22 cellular contexts compared by ENCODE assay signal in genomic region chr13:25172303-25172630, GRCh38. TPM values are rescaled to one million over a fixed set of nuclear protein-coding genes. Genes with fewer than 3 reads are reported as not detected.
A peak's percentile ranks its signal among the peaks of the same experiment; 100 is the strongest.
DNase-seq lines count a peak whose midpoint lies in the region; ATAC-seq, FAIRE-seq and TF ChIP-seq lines count a peak whose summit lies in the region.
"Had no signal": no experiment of that assay in that cellular context is flagged by ENCODE, and none has a peak within 500 bp of the region (broad histone marks: within the 10 kb centered on the region; RNA-seq: fewer than 3 reads in every experiment).

No MANE protein-coding gene starts in this region.

- H3K27me3 ChIP-seq in SK-N-SH (ENCODE audit: insufficient read depth) (peaks cover 60% of the 10 kb centered on the region), SJCRH30 (peaks cover 5% of the 10 kb centered on the region)

- no peak for TF ChIP-seq RAD21 in SK-N-SH (IDR thresholded peaks at IDR 0.05; ENCODE audit: low read length)

- no peaks in the 10 kb centered on the region for H3K36me3 ChIP-seq in SK-N-SH (replicated peaks in 1 of 2; ENCODE audit: control insufficient read depth in 1 of 2, insufficient read depth in 2 of 2, low read length in 1 of 2)
- no peaks in the 10 kb centered on the region for H3K36me3 ChIP-seq in SJCRH30
- H3K36me3 ChIP-seq: BE2C, neutrophil, transverse colon had no signal

- H3K4me3 Mint-ChIP-seq in brain (peak overlapping the region; percentile 87 to 97 (median 89)), memory B cell (peak overlapping the region; percentile 75)
- H3K4me3 Mint-ChIP-seq in stimulated activated naive B cell treated with anti-CD40 and anti-IgM and Interleukin-4, amounts not matched to agents 10 μg/mL and 1 μg/mL and 100 μg/mL, for 72 hours = peak overlapping the region; percentile 77 to 83

- H3K27ac Mint-ChIP-seq in brain (peak overlapping the region; percentile 96 to 99 (median 97)), memory B cell (no peak overlapping the region)
- H3K27ac Mint-ChIP-seq in stimulated activated naive B cell treated with anti-CD40 and anti-IgM and Interleukin-4, amounts not matched to agents 10 μg/mL and 1 μg/mL and 100 μg/mL, for 72 hours = no peak overlapping the region
- H3K27ac Mint-ChIP-seq: activated naive CD4-positive, alpha-beta T cell treated with anti-CD3 and anti-CD28 coated beads, Interleukin-2, amount 10 ng/mL, durations not matched to agents 7 days and 5 days had no signal

- TF ChIP-seq CTCF in SK-N-SH (IDR thresholded peaks at IDR 0.05) (no peak), brain (conservative IDR thresholded peaks at IDR 0.05) (no peak)

- H3K4me2 ChIP-seq in SK-N-SH = no peak overlapping the region

- DNase-seq in SK-N-SH = peak; percentile 25
- DNase-seq in memory B cell (ENCODE audit: low spot score in 2 of 2) = no peak
- DNase-seq in stimulated activated naive B cell treated with anti-CD40 and anti-IgM and Interleukin-4, amounts not matched to agents 10 μg/mL and 1 μg/mL and 100 μg/mL, for 72 hours = no peak
- DNase-seq in SJCRH30 = no peak
- DNase-seq in GM12892 (ENCODE audit: insufficient read length) = no peak
- DNase-seq in left ventricle myocardium superior = no peak
- DNase-seq: activated naive CD4-positive, alpha-beta T cell treated with anti-CD3 and anti-CD28 coated beads, Interleukin-2, amount 10 ng/mL, durations not matched to agents 7 days and 5 days; BE2C; Caco-2; cortex of kidney; EL; GM23248; kidney glomerular epithelial cell; NCI-H1105 treated with DMSO at 0.1 percent for 48 hours; stimulated activated CD4-positive, alpha-beta T cell treated with anti-CD3 and anti-CD28 coated beads, Interleukin-12 subunit alpha, Interleukin-12 subunit beta, amount 100 ng/mL, for 4 hours; transverse colon had no signal

- ATAC-seq in SK-N-SH treated with all-trans-retinoic acid at 6 μM for 48 hours (no peak), memory B cell (ENCODE audit: low read depth) (no peak), left ventricle myocardium superior (no peak)
- ATAC-seq in stimulated activated naive B cell treated with anti-CD40 and anti-IgM and Interleukin-4, amounts not matched to agents 10 μg/mL and 1 μg/mL and 100 μg/mL, for 72 hours (replicated peaks) = no peak

- H3K27ac ChIP-seq in SK-N-SH (ENCODE audit: low read depth in 2 of 2, low read length in 1 of 2) (no peak overlapping the region), SJCRH30 (no peak overlapping the region)
- H3K27ac ChIP-seq: 22Rv1, GM23248, neutrophil, transverse colon had no signal

- no peak overlapping the region for H3K9ac ChIP-seq in SK-N-SH
- H3K9ac ChIP-seq: GM23248 had no signal

- H3K4me1 Mint-ChIP-seq in brain (peaks cover 52% of the 10 kb centered on the region), memory B cell (peaks cover 10% of the 10 kb centered on the region)
- peaks cover 13 to 15% of the 10 kb centered on the region in 2 donors for H3K4me1 Mint-ChIP-seq in stimulated activated naive B cell treated with anti-CD40 and anti-IgM and Interleukin-4, amounts not matched to agents 10 μg/mL and 1 μg/mL and 100 μg/mL, for 72 hours

- POLR2A ChIA-PET in SK-N-SH (lab: Yijun Ruan, JAX) = no interaction called here

- WGBS in SK-N-SH (ENCODE audit: low lambda C conversion rate) = 11% methylated on average over 6 of the region's 6 CpGs

- H2AFZ ChIP-seq in SK-N-SH (ENCODE audit: low read depth) = no peak overlapping the region

- H3K79me2 ChIP-seq in SK-N-SH (ENCODE audit: insufficient read depth) = no peaks in the 10 kb centered on the region

- peaks cover 0 to 7% of the 10 kb centered on the region in 2 experiments; a peak in 2 of 4 replicates for H3K4me1 ChIP-seq in SK-N-SH (ENCODE audit: control insufficient read depth in 1 of 2, insufficient read depth in 2 of 2, low read depth in 1 of 2, low read length in 1 of 2)
- H3K4me1 ChIP-seq in SJCRH30 = no peaks in the 10 kb centered on the region
- H3K4me1 ChIP-seq: BE2C, Caco-2 had no signal

- H3K27me3 Mint-ChIP-seq in brain = peaks cover 40% of the 10 kb centered on the region
- peaks cover 39% of the 10 kb centered on the region for H3K27me3 Mint-ChIP-seq in memory B cell
- peaks cover 64 to 87% of the 10 kb centered on the region in 2 donors for H3K27me3 Mint-ChIP-seq in stimulated activated naive B cell treated with anti-CD40 and anti-IgM and Interleukin-4, amounts not matched to agents 10 μg/mL and 1 μg/mL and 100 μg/mL, for 72 hours

- intact Hi-C loops in left ventricle myocardium superior (cut with micrococcal nuclease) = no loop called here

- no peaks in the 10 kb centered on the region for H3K9me2 ChIP-seq in SK-N-SH

- CTCF ChIA-PET in SK-N-SH (lab: Yijun Ruan, JAX) = interaction anchor here (1.5 to 2.6 kb wide), 3 partner anchors 18 to 58 kb away, joined by 4 to 6 read pairs (median 5); no protein-coding TSS in a partner anchor

- TF ChIP-seq EP300 in SK-N-SH (IDR thresholded peaks at IDR 0.05; ENCODE audit: borderline replicate concordance in 1 of 2, low read depth in 1 of 2, low read length in 1 of 2) = no peak

- FAIRE-seq in GM12892 (lab: Jason Lieb, UNC) = no peak

- peaks cover 0 to 15% (median 6%) of the 10 kb centered on the region in 5 experiments for H3K9me3 Mint-ChIP-seq in brain
- no peaks in the 10 kb centered on the region for H3K9me3 Mint-ChIP-seq in memory B cell
- no peaks in the 10 kb centered on the region for H3K9me3 Mint-ChIP-seq in stimulated activated naive B cell treated with anti-CD40 and anti-IgM and Interleukin-4, amounts not matched to agents 10 μg/mL and 1 μg/mL and 100 μg/mL, for 72 hours
- H3K9me3 Mint-ChIP-seq: activated naive CD4-positive, alpha-beta T cell treated with anti-CD3 and anti-CD28 coated beads, Interleukin-2, amount 10 ng/mL, durations not matched to agents 7 days and 5 days had no signal

- no peaks in the 10 kb centered on the region for H4K20me1 ChIP-seq in SK-N-SH (ENCODE audit: insufficient read depth)

- H3F3A ChIP-seq in SK-N-SH (replicated peaks; ENCODE audit: insufficient read depth) = no peaks in the 10 kb centered on the region

- no peaks in the 10 kb centered on the region for H3K9me3 ChIP-seq in SK-N-SH
- H3K9me3 ChIP-seq in SJCRH30 (replicated peaks) = no peaks in the 10 kb centered on the region
- H3K9me3 ChIP-seq: BE2C, Caco-2, neutrophil, transverse colon had no signal

- H3K4me3 ChIP-seq in SK-N-SH (ENCODE audit: low read depth in 2 of 2, low read length in 1 of 2) (no peak overlapping the region), SJCRH30 (no peak overlapping the region)

- H3K36me3 Mint-ChIP-seq in brain = peaks cover 15% of the 10 kb centered on the region
- H3K36me3 Mint-ChIP-seq in memory B cell = peaks cover 2% of the 10 kb centered on the region
- peaks cover 3 to 7% of the 10 kb centered on the region in 2 donors for H3K36me3 Mint-ChIP-seq in stimulated activated naive B cell treated with anti-CD40 and anti-IgM and Interleukin-4, amounts not matched to agents 10 μg/mL and 1 μg/mL and 100 μg/mL, for 72 hours

- no peak for TF ChIP-seq POLR2A in GM12892 (IDR thresholded peaks at IDR 0.05; ENCODE audit: low read depth, low read length)

TF ChIP-seq in SK-N-SH, 30 proteins besides CTCF, POLR2A, EP300 and RAD21 (continues in another document):
- no peak for TF ChIP-seq NFIC (IDR thresholded peaks at IDR 0.05; ENCODE audit: borderline replicate concordance)
- TF ChIP-seq MEF2A (IDR thresholded peaks at IDR 0.05; ENCODE audit: borderline replicate concordance, low read depth) = no peak
- TF ChIP-seq ZBTB33 (IDR thresholded peaks at IDR 0.05; ENCODE audit: borderline replicate concordance, low read depth) = no peak

TF ChIP-seq in SK-N-SH treated with all-trans-retinoic acid at 6 μM for 48 hours, 23 proteins besides CTCF, POLR2A, EP300 and RAD21 (continues in another document):
- TF ChIP-seq, protein P1, sequence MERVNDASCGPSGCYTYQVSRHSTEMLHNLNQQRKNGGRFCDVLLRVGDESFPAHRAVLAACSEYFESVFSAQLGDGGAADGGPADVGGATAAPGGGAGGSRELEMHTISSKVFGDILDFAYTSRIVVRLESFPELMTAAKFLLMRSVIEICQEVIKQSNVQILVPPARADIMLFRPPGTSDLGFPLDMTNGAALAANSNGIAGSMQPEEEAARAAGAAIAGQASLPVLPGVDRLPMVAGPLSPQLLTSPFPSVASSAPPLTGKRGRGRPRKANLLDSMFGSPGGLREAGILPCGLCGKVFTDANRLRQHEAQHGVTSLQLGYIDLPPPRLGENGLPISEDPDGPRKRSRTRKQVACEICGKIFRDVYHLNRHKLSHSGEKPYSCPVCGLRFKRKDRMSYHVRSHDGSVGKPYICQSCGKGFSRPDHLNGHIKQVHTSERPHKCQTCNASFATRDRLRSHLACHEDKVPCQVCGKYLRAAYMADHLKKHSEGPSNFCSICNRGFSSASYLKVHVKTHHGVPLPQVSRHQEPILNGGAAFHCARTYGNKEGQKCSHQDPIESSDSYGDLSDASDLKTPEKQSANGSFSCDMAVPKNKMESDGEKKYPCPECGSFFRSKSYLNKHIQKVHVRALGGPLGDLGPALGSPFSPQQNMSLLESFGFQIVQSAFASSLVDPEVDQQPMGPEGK (CRISPR knock-in tag; IDR thresholded peaks at IDR 0.05; ENCODE audit: borderline replicate concordance) = no peak
- TF ChIP-seq CREB5 (CRISPR knock-in tag; IDR thresholded peaks at IDR 0.05; ENCODE audit: low read depth) = no peak
- TF ChIP-seq ISL1 (CRISPR knock-in tag; IDR thresholded peaks at IDR 0.05) = no peak
- no peak for TF ChIP-seq ZFP30 (CRISPR knock-in tag; IDR thresholded peaks at IDR 0.05)

RNA-seq across cellular contexts. Expression of gene AMER2, which starts 0.2 kb away (rescaled TPM):
- polyA plus RNA-seq in SK-N-SH (2012; rRNA removed) (not detected in 2 replicates), brain (ENCODE audit: insufficient read depth, low read depth, low replicate concordance) (18.8 TPM)
- not detected in 2 replicates for polyA plus RNA-seq in SK-N-SH (2012; cell fraction: cytosol; rRNA removed)
- polyA plus RNA-seq in SK-N-SH (2012; cell fraction: nucleus; rRNA removed) = not detected in 2 replicates
- total RNA-seq in SJCRH30 (2014; rRNA removed; shearing (Covaris generic)) = not detected in 2 replicates
- 0.47 TPM for polyA plus RNA-seq in GM12892 (2012; ENCODE audit: missing spikeins)
- total RNA-seq in left ventricle myocardium superior = not detected
- total RNA-seq: Caco-2, fibroblast of villous mesenchyme, GM23248, HT1080 had no signal
- polyA plus RNA-seq: GM23248 had no signal

Comparison
In these comparisons a context has a peak if more than half of its experiments do, and no peak if none do; other contexts are left out.
1. H3K27ac Mint-ChIP-seq: peak in brain (5 of 5); none in memory B cell (single experiment) and stimulated activated naive B cell treated with anti-CD40 and anti-IgM and Interleukin-4, amounts not matched to agents 10 μg/mL and 1 μg/mL and 100 μg/mL, for 72 hours (single experiment).
2. Peak in every context shown above with its lines, with median percentiles within 50 percentile points of each other: H3K4me3 Mint-ChIP-seq.